9 cellular contexts compared by ENCODE assay signal in genomic region chr6:105985816-105986632, GRCh38.
A peak's percentile ranks its signal among the peaks of the same experiment; 100 is the strongest.
DNase-seq lines count a peak whose midpoint lies in the region; ATAC-seq and TF ChIP-seq lines count a peak whose summit lies in the region.
"Had no signal": no experiment of that assay in that cellular context is flagged by ENCODE, and none has a peak within 500 bp of the region (broad histone marks: within the 10 kb centered on the region; RNA-seq: fewer than 3 reads in every experiment).

No MANE protein-coding gene starts in this region.

- no peak overlapping the region for H3K27ac Mint-ChIP-seq in activated CD8-positive, alpha-beta T cell treated with anti-CD3 and anti-CD28 coated beads, Interleukin-2, amount 10 ng/mL, durations not matched to agents 7 days and 5 days

- no peak for DNase-seq in activated CD8-positive, alpha-beta T cell treated with anti-CD3 and anti-CD28 coated beads, Interleukin-2, amount 10 ng/mL, durations not matched to agents 7 days and 5 days
- no peak for DNase-seq in retinal pigment epithelial cell (ENCODE audit: low read depth)
- DNase-seq in activated gamma-delta T cell treated with Interleukin-2 at 50 U/mL for 16 hours: no peak
- no peak for DNase-seq in SIG-M5 (lab: John Stamatoyannopoulos, UW)
- no peak for DNase-seq in DMS79 (lab: John Stamatoyannopoulos, UW)
- DNase-seq in OCI-LY7 (ENCODE audit: low spot score): no peak
- DNase-seq: DND-41 had no signal

- H3K9ac ChIP-seq in HUES48 (ENCODE audit: low read depth, low read length): no peak overlapping the region
- H3K9ac ChIP-seq in iPS-15b (ENCODE audit: low read depth, low read length): no peak overlapping the region

- H3K79me2 ChIP-seq in OCI-LY7 (ENCODE audit: insufficient read depth, low read depth, low read length): no peaks in the 10 kb centered on the region

- intact Hi-C loops in OCI-LY7 (cut with micrococcal nuclease; ENCODE audit: unreplicated experiment): no loop called here

- H3K9me2 ChIP-seq in OCI-LY7 (ENCODE audit: insufficient read depth, low read length): no peaks in the 10 kb centered on the region

- TF ChIP-seq CTCF in retinal pigment epithelial cell (conservative IDR thresholded peaks at IDR 0.05; ENCODE audit: low read depth, low read length) (no peak), OCI-LY7 (conservative IDR thresholded peaks at IDR 0.05; ENCODE audit: low read length) (no peak)

- no peaks in the 10 kb centered on the region for H4K20me1 ChIP-seq in OCI-LY7 (ENCODE audit: insufficient read depth, low read length)

- peak overlapping the region; percentile 64 for H3K4me3 ChIP-seq in HUES48 (ENCODE audit: low read depth, low read length)
- peak overlapping the region; percentile 65 for H3K4me3 ChIP-seq in iPS-15b (ENCODE audit: low read depth, low read length)
- peak overlapping the region; percentile 19 for H3K4me3 ChIP-seq in retinal pigment epithelial cell (ENCODE audit: low read length)
- H3K4me3 ChIP-seq in OCI-LY7 (ENCODE audit: low read depth, low read length, poor library complexity, severe bottlenecking): no peak overlapping the region

- peaks cover 55% of the 10 kb centered on the region for H3K27me3 Mint-ChIP-seq in activated CD8-positive, alpha-beta T cell treated with anti-CD3 and anti-CD28 coated beads, Interleukin-2, amount 10 ng/mL, durations not matched to agents 7 days and 5 days (ENCODE audit: low read depth)

- H3K36me3 ChIP-seq in HUES48 (ENCODE audit: control insufficient read depth, insufficient read depth, low read length) (no peaks in the 10 kb centered on the region), iPS-15b (ENCODE audit: control insufficient read depth, insufficient read depth, low read length) (no peaks in the 10 kb centered on the region), OCI-LY7 (ENCODE audit: insufficient read depth, low read length) (no peaks in the 10 kb centered on the region)

- H3K4me1 ChIP-seq in HUES48 (ENCODE audit: control insufficient read depth, insufficient read depth, low read length): peaks cover 19% of the 10 kb centered on the region
- H3K4me1 ChIP-seq in iPS-15b (ENCODE audit: control insufficient read depth, insufficient read depth, low read length): no peaks in the 10 kb centered on the region
- H3K4me1 ChIP-seq in OCI-LY7 (ENCODE audit: insufficient read depth, low read length, poor library complexity, severe bottlenecking): peaks cover 2% of the 10 kb centered on the region

- no peak overlapping the region; the same call in 1 of the 2 replicates for H2AFZ ChIP-seq in OCI-LY7 (ENCODE audit: low read length)

- H3K36me3 Mint-ChIP-seq in activated CD8-positive, alpha-beta T cell treated with anti-CD3 and anti-CD28 coated beads, Interleukin-2, amount 10 ng/mL, durations not matched to agents 7 days and 5 days (ENCODE audit: low read depth): peaks cover 4% of the 10 kb centered on the region

- no peak overlapping the region for H3K27ac ChIP-seq in HUES48 (ENCODE audit: low read depth, low read length)
- no peak overlapping the region for H3K27ac ChIP-seq in OCI-LY7 (ENCODE audit: low read depth, low read length, poor library complexity, severe bottlenecking)

- peaks cover 69% of the 10 kb centered on the region for H3K4me1 Mint-ChIP-seq in activated CD8-positive, alpha-beta T cell treated with anti-CD3 and anti-CD28 coated beads, Interleukin-2, amount 10 ng/mL, durations not matched to agents 7 days and 5 days (ENCODE audit: low read depth)

- H3K9me3 ChIP-seq in HUES48 (ENCODE audit: control insufficient read depth, insufficient read depth, low read length) (no peaks in the 10 kb centered on the region), iPS-15b (ENCODE audit: control insufficient read depth, insufficient read depth, low read length) (no peaks in the 10 kb centered on the region), OCI-LY7 (ENCODE audit: low read length) (no peaks in the 10 kb centered on the region)

- peaks cover 100% of the 10 kb centered on the region for H3K27me3 ChIP-seq in HUES48 (ENCODE audit: control insufficient read depth, insufficient read depth, low read length)
- peaks cover 100% of the 10 kb centered on the region for H3K27me3 ChIP-seq in iPS-15b (ENCODE audit: control insufficient read depth, insufficient read depth, low read length)

- H3K9me3 Mint-ChIP-seq in activated CD8-positive, alpha-beta T cell treated with anti-CD3 and anti-CD28 coated beads, Interleukin-2, amount 10 ng/mL, durations not matched to agents 7 days and 5 days (ENCODE audit: insufficient read depth): no peaks in the 10 kb centered on the region

- CTCF ChIA-PET in activated CD8-positive, alpha-beta T cell treated with anti-CD3 and anti-CD28 coated beads, Interleukin-2, amount 10 ng/mL, durations not matched to agents 7 days and 5 days (lab: Charles Lee): no interaction called here
- CTCF ChIA-PET in OCI-LY7 (lab: Charles Lee; ENCODE audit: unreplicated experiment): no interaction called here

- peak; percentile 25 for ATAC-seq in activated CD8-positive, alpha-beta T cell treated with anti-CD3 and anti-CD28 coated beads, Interleukin-2, amount 10 ng/mL, durations not matched to agents 7 days and 5 days

- peak overlapping the region; percentile 34 for H3K4me3 Mint-ChIP-seq in activated CD8-positive, alpha-beta T cell treated with anti-CD3 and anti-CD28 coated beads, Interleukin-2, amount 10 ng/mL, durations not matched to agents 7 days and 5 days

- POLR2A ChIA-PET in activated CD8-positive, alpha-beta T cell treated with anti-CD3 and anti-CD28 coated beads, Interleukin-2, amount 10 ng/mL, durations not matched to agents 7 days and 5 days (lab: Charles Lee): no interaction called here
- POLR2A ChIA-PET in OCI-LY7 (lab: Charles Lee): interaction anchor here (1.6 kb wide), 1 partner anchor 260 kb away, joined by 3 read pairs; no protein-coding TSS in a partner anchor

- H3K4me2 ChIP-seq in OCI-LY7 (ENCODE audit: low read length): no peak overlapping the region

- BruUV-seq in OCI-LY7 (replicated peaks; lab: Mats Ljungman, UMichigan): no TSS peak
